ENCODE assay signal across 1 cellular context in the genomic region with DNA sequence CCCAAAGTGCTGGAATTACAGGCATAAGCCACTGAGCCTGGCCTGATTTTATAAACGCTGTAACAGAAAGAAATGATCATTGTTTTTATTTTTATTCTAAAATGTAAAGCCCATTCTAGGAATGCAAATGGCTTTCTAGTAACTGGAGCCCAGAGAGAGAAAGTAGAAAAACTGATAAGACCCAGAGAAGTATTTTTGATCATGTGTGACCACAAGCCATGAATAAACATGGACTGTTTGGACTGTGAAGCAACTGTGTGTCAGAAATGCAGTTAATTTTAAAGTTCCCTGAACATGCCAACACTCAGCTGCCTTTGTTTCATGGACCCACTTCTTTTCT.
TF ChIP-seq lines count a peak whose summit lies in the region.

No MANE protein-coding gene starts in this region.

TF ChIP-seq in HEK293, 187 proteins besides CTCF, POLR2A, EP300 and RAD21 (continued from another document):
- TF ChIP-seq, protein P1, sequence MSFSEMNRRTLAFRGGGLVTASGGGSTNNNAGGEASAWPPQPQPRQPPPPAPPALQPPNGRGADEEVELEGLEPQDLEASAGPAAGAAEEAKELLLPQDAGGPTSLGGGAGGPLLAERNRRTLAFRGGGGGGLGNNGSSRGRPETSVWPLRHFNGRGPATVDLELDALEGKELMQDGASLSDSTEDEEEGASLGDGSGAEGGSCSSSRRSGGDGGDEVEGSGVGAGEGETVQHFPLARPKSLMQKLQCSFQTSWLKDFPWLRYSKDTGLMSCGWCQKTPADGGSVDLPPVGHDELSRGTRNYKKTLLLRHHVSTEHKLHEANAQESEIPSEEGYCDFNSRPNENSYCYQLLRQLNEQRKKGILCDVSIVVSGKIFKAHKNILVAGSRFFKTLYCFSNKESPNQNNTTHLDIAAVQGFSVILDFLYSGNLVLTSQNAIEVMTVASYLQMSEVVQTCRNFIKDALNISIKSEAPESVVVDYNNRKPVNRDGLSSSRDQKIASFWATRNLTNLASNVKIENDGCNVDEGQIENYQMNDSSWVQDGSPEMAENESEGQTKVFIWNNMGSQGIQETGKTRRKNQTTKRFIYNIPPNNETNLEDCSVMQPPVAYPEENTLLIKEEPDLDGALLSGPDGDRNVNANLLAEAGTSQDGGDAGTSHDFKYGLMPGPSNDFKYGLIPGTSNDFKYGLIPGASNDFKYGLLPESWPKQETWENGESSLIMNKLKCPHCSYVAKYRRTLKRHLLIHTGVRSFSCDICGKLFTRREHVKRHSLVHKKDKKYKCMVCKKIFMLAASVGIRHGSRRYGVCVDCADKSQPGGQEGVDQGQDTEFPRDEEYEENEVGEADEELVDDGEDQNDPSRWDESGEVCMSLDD (tag by site-specific recombination; IDR thresholded peaks at IDR 0.05), result no peak
